Comparison of ENCODE assay signal across 8 cellular contexts in the genomic region with DNA sequence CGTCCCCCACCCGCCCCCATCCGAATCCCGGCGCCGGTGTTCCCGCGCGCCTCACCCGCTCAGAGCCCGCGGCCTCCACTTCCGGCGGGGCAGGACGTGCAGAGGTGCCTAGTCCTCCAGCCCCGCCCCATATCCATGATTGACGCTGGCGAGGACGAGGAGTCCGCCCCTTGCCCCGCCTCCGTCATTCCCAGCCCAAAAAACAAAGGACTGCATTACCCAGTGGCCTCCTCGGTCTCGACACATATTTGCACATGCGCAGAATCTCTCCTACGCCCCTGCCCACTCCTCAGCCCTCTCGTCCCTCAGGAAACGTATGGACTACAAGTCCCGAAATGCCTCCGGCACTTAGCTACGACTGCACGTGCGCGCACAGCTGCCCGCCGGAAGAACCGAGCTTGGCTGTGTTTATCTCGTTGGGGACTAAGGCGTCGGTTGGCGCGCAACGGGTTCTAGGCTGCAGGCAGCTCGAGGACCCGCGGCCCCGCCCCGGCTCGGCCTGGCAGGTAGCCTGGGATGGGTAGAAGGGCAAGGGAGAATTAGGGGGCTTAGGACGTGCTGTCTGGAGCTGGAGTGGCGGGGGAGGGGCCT. TPM values are rescaled to one million over a fixed set of nuclear protein-coding genes. Genes with fewer than 3 reads are reported as not detected.
A peak's percentile ranks its signal among the peaks of the same experiment; 100 is the strongest.
DNase-seq lines count a peak whose midpoint lies in the region; ATAC-seq and TF ChIP-seq lines count a peak whose summit lies in the region.

A gene with protein sequence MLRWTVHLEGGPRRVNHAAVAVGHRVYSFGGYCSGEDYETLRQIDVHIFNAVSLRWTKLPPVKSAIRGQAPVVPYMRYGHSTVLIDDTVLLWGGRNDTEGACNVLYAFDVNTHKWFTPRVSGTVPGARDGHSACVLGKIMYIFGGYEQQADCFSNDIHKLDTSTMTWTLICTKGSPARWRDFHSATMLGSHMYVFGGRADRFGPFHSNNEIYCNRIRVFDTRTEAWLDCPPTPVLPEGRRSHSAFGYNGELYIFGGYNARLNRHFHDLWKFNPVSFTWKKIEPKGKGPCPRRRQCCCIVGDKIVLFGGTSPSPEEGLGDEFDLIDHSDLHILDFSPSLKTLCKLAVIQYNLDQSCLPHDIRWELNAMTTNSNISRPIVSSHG (plus strand): TSS at position 407 of the 591 bp plus-strand sequence. CDS start 2,944 bp downstream, outside the sequence.
TSS of gene MEA1 (minus strand) at position 104 of the 591 bp plus-strand sequence. CDS start 133 bp downstream, outside the sequence.

- TF ChIP-seq CTCF in GM13976 (IDR thresholded peaks at IDR 0.05; ENCODE audit: borderline replicate concordance, control extremely low read depth, extremely low read depth, insufficient read depth, missing control alignments) (no peak), heart left ventricle (IDR thresholded peaks at IDR 0.05) (no peak), type B pancreatic cell (conservative IDR thresholded peaks at IDR 0.05) (no peak)

- H3K4me3 Mint-ChIP-seq in type B pancreatic cell: peak within 1 kb of the TSS; percentile 98

- peak within 1 kb of the TSS; percentile 51 to 90 (median 74) for H3K4me3 ChIP-seq in heart left ventricle

- no peaks in the 10 kb centered on the region for H3K9me3 ChIP-seq in heart left ventricle

- H3K27me3 Mint-ChIP-seq in type B pancreatic cell: no peaks in the 10 kb centered on the region

- peaks cover 0 to 58% (median 51%) of the 10 kb centered on the region in 9 donors for H3K36me3 ChIP-seq in heart left ventricle

- no peaks in the 10 kb centered on the region for H3K27me3 ChIP-seq in heart left ventricle

- peaks cover 26% of the 10 kb centered on the region for H3K4me1 Mint-ChIP-seq in type B pancreatic cell (ENCODE audit: unreplicated experiment)

- WGBS in heart left ventricle, 4 donors: 0 to 1% (median 0%) methylated on average over 25 to 51 of the region's 51 CpGs

- H3K27ac ChIP-seq in heart left ventricle: peak within 1 kb of the TSS; percentile 25 to 97 (median 84)

- no peaks in the 10 kb centered on the region for H3K9me3 Mint-ChIP-seq in type B pancreatic cell

- peak; percentile 22 to 65 for TF ChIP-seq POLR2A in heart left ventricle (IDR thresholded peaks at IDR 0.05)

- DNase-seq in GM13976 (ENCODE audit: low spot score): peak; percentile 99
- DNase-seq in NCI-H146 treated with DMSO at 0.1 percent for 48 hours (lab: John Stamatoyannopoulos, UW; ENCODE audit: unreplicated experiment): peak; percentile 100
- DNase-seq in amniotic epithelial cell (ENCODE audit: low read depth): peak; percentile 100
- DNase-seq in heart left ventricle: peak; percentile 99
- DNase-seq in pons (ENCODE audit: low spot score): peak; percentile 100
- DNase-seq in type B pancreatic cell (ENCODE audit: extremely low spot score, unreplicated experiment): peak; percentile 99

- in situ Hi-C loops in GM13976 (cut with MboI; ENCODE audit: low sequenced_read_pairs, unreplicated experiment): no loop called here

- peaks cover 4 to 57% (median 47%) of the 10 kb centered on the region in 12 donors for H3K4me1 ChIP-seq in heart left ventricle

- ATAC-seq in HG02870 (IDR thresholded peaks at IDR 0.05; ENCODE audit: unreplicated experiment) (peak; percentile 85), heart left ventricle (peak; percentile 92 to 96 (median 94))

- peaks cover 8% of the 10 kb centered on the region for H3K36me3 Mint-ChIP-seq in type B pancreatic cell

- peak within 1 kb of the TSS; percentile 92 for H3K27ac Mint-ChIP-seq in type B pancreatic cell

- intact Hi-C loops in T-helper 1 cell treated with Interleukin-12 subunit alpha and Interleukin-12 subunit beta and Interleukin-4 antibody, amounts not matched to agents 30 ng/mL and 1 ng/mL, for 36 hours (cut with micrococcal nuclease): loop anchor here (1.0 to 5.0 kb wide), 16 partner anchors 7 to 797 kb away; partner anchors contain the start of genes CNPY3, CUL7, GTPBP2 and KLC4
- intact Hi-C loops in heart left ventricle (cut with DNase I): loop anchor here in 6 of 10 donors (1.0 to 10.0 kb wide), 6 partner anchors 35 to 128 kb away; partner anchors contain the start of genes PEX6 (in 2 of the 6), KLC4 (in 1 of the 6) and MRPL2 (in 1 of the 6)

RNA-seq across cellular contexts. Expression of the first gene that starts in this region (rescaled TPM):
- total RNA-seq in T-helper 1 cell treated with Interleukin-12 subunit alpha and Interleukin-12 subunit beta and Interleukin-4 antibody, amounts not matched to agents 30 ng/mL and 1 ng/mL, for 36 hours: 62.5 and 67.0 TPM in 2 replicates
- total RNA-seq in heart left ventricle (100 to 1,000 TPM in 5 of 9 donors, 10 to 100 TPM in 4; 79.4 to 180 (median 102) TPM), type B pancreatic cell (ENCODE audit: low replicate concordance) (96.4 and 104 TPM in 2 replicates)
- polyA plus RNA-seq in heart left ventricle: 100 to 1,000 TPM; 112 to 147 TPM

RNA-seq across cellular contexts. Expression of gene MEA1, which starts in this region (rescaled TPM):
- 56.0 and 57.1 TPM in 2 replicates for total RNA-seq in T-helper 1 cell treated with Interleukin-12 subunit alpha and Interleukin-12 subunit beta and Interleukin-4 antibody, amounts not matched to agents 30 ng/mL and 1 ng/mL, for 36 hours
- total RNA-seq in heart left ventricle (10 to 100 TPM; 24.5 to 46.2 (median 32.1) TPM), type B pancreatic cell (ENCODE audit: low replicate concordance) (54.1 and 67.5 TPM in 2 replicates)
- 10 to 100 TPM; 49.7 to 56.7 TPM for polyA plus RNA-seq in heart left ventricle

Comparison
In these comparisons a context has a peak if more than half of its experiments do, and no peak if none do; other contexts are left out.
1. Peak in every context shown above with its lines: DNase-seq, ATAC-seq, H3K4me3 ChIP-seq and H3K27ac ChIP-seq.